In the genomic region with DNA sequence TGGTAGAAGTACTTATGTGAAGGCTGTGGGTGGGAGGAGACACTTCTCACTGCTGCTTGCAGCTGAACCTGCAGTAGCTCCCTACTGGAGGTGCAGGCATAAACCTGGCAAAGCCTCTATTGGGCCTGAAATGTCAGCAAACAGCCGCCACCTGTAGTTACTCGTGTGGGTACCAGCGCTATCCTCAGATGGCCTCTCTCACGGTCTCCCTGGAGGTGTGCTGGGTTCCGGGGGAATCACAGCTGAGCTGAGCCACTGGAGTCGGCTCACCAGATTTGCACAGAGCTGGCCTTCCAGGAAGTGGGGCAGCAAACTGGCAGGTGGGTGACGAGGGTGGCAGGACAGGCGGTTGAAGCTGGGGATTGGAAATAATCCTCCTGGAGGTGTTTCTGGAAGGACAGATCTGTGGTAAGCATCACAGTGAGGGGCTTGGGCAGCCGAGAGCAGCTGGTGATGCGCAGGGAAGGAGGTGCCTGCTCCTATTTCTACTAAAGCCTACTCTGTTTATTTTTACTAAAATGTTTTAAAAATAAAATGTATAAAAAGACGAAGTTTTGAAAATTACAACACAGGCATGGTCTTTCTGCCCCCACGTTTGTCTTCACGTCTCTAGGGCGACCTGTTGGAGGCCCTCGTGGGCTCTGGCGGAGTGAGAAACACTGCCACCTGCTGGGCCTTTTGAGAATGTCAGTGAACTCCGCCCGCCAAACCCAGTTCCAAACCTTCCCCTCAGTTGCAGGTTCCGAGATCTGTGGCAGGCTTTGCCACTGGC, we compare ENCODE assay signal across 9 cellular contexts.
DNase-seq lines count a peak whose midpoint lies in the region; ATAC-seq, FAIRE-seq and TF ChIP-seq lines count a peak whose summit lies in the region.
"Had no signal": no experiment of that assay in that cellular context is flagged by ENCODE, and none has a peak within 500 bp of the region (broad histone marks: within the 10 kb centered on the region; RNA-seq: fewer than 3 reads in every experiment).

No MANE protein-coding gene starts in this region.

- DNase-seq in CD8-positive, alpha-beta memory T cell, result peak; percentile 52 to 75 (median 56)
- DNase-seq in NCI-H1694 (lab: John Stamatoyannopoulos, UW) (peak; percentile 60), T1000 (lab: John Stamatoyannopoulos, UW) (peak; percentile 62), astrocyte (ENCODE audit: low read depth) (no peak), hepatic stellate cell (ENCODE audit: low spot score) (peak; percentile 76), sigmoid colon (peak; percentile 87)

- no peaks in the 10 kb centered on the region for H3K9me3 Mint-ChIP-seq in CD8-positive, alpha-beta memory T cell
- peaks cover 1% of the 10 kb centered on the region for H3K9me3 Mint-ChIP-seq in astrocyte (ENCODE audit: unreplicated experiment)
- H3K9me3 Mint-ChIP-seq: IgD-negative memory B cell had no signal

- H3K27me3 Mint-ChIP-seq in CD8-positive, alpha-beta memory T cell, result peaks cover 7 to 16% of the 10 kb centered on the region in 2 donors
- H3K27me3 Mint-ChIP-seq in astrocyte (ENCODE audit: low read depth, unreplicated experiment), result no peaks in the 10 kb centered on the region
- H3K27me3 Mint-ChIP-seq: IgD-negative memory B cell had no signal

- WGBS in sigmoid colon, 2 donors, result 18 to 38% methylated on average over 19 of the region's 19 CpGs

- H3K4me2 ChIP-seq in astrocyte (ENCODE audit: low read length), result no peak overlapping the region

- no peaks in the 10 kb centered on the region for H4K20me1 ChIP-seq in astrocyte (ENCODE audit: insufficient read depth, low read length)

- TF ChIP-seq CTCF in astrocyte (IDR thresholded peaks at IDR 0.05; ENCODE audit: insufficient read depth, low read depth, low read length), result peak; percentile 89
- peak; percentile 83 to 94 (median 90) for TF ChIP-seq CTCF in sigmoid colon (IDR thresholded peaks at IDR 0.05)

- H3K36me3 ChIP-seq in CD8-positive, alpha-beta memory T cell (ENCODE audit: insufficient read depth, low read length), result no peaks in the 10 kb centered on the region
- H3K36me3 ChIP-seq in astrocyte (ENCODE audit: insufficient read depth, low read length) (no peaks in the 10 kb centered on the region), sigmoid colon (no peaks in the 10 kb centered on the region)

- no peaks in the 10 kb centered on the region for H3K4me1 ChIP-seq in CD8-positive, alpha-beta memory T cell (ENCODE audit: insufficient read depth, low read length)
- H3K4me1 ChIP-seq in astrocyte (ENCODE audit: insufficient read depth, low read length), result peaks cover 14% of the 10 kb centered on the region
- H3K4me1 ChIP-seq in sigmoid colon, result peaks cover 0 to 27% (median 11%) of the 10 kb centered on the region in 4 donors

- no peaks in the 10 kb centered on the region for H3K27me3 ChIP-seq in CD8-positive, alpha-beta memory T cell (ENCODE audit: insufficient read depth, low read length, poor library complexity, severe bottlenecking)
- no peaks in the 10 kb centered on the region for H3K27me3 ChIP-seq in astrocyte (ENCODE audit: insufficient read depth, low read length)
- no peaks in the 10 kb centered on the region for H3K27me3 ChIP-seq in sigmoid colon

- no peak for TF ChIP-seq POLR2A in sigmoid colon (IDR thresholded peaks at IDR 0.05)

- ATAC-seq in GM21786 (IDR thresholded peaks at IDR 0.05; ENCODE audit: unreplicated experiment) (peak; percentile 67), HG03442 (IDR thresholded peaks at IDR 0.05; ENCODE audit: unreplicated experiment) (no peak)

- intact Hi-C loops in sigmoid colon (cut with DNase I), result loop anchor here (1.0 to 10.0 kb wide), 2 partner anchors 96 to 292 kb away; a partner anchor contains a TSS

- no peak overlapping the region for H3K27ac ChIP-seq in CD8-positive, alpha-beta memory T cell (ENCODE audit: low read depth, low read length)
- H3K27ac ChIP-seq in astrocyte (ENCODE audit: low read depth, low read length), result no peak overlapping the region
- peak overlapping the region in 3 of 4 donors; percentile 20 to 51 (median 33) for H3K27ac ChIP-seq in sigmoid colon

- no peaks in the 10 kb centered on the region for H3K9me3 ChIP-seq in CD8-positive, alpha-beta memory T cell (ENCODE audit: low read length)
- H3K9me3 ChIP-seq in astrocyte (ENCODE audit: insufficient read depth, low read depth, low read length), result no peaks in the 10 kb centered on the region
- H3K9me3 ChIP-seq in sigmoid colon, result no peaks in the 10 kb centered on the region

- no peak overlapping the region for H3K4me3 ChIP-seq in CD8-positive, alpha-beta memory T cell (ENCODE audit: low read length)
- no peak overlapping the region for H3K4me3 ChIP-seq in astrocyte (ENCODE audit: insufficient read depth, low read depth, low read length)
- H3K4me3 ChIP-seq in sigmoid colon, result no peak overlapping the region

- no peak overlapping the region for H3K9ac ChIP-seq in astrocyte (ENCODE audit: low read length)

- peaks cover 2 to 5% (median 4%) of the 10 kb centered on the region in 3 donors for H3K4me1 Mint-ChIP-seq in CD8-positive, alpha-beta memory T cell
- H3K4me1 Mint-ChIP-seq in astrocyte (ENCODE audit: low read depth, unreplicated experiment), result peaks cover 26% of the 10 kb centered on the region

- no peaks in the 10 kb centered on the region for H3K36me3 Mint-ChIP-seq in CD8-positive, alpha-beta memory T cell
- H3K36me3 Mint-ChIP-seq in astrocyte (ENCODE audit: low read depth, unreplicated experiment), result no peaks in the 10 kb centered on the region
- H3K36me3 Mint-ChIP-seq: IgD-negative memory B cell had no signal

- FAIRE-seq in astrocyte (lab: Jason Lieb, UNC), result no peak

- no peak overlapping the region for H3K4me3 Mint-ChIP-seq in CD8-positive, alpha-beta memory T cell
- no peak overlapping the region for H3K4me3 Mint-ChIP-seq in astrocyte (ENCODE audit: unreplicated experiment)

- POLR2A ChIA-PET in CD8-positive, alpha-beta memory T cell (lab: Charles Lee), result no interaction called here

- no peak overlapping the region for H3K27ac Mint-ChIP-seq in CD8-positive, alpha-beta memory T cell
- H3K27ac Mint-ChIP-seq in astrocyte (ENCODE audit: unreplicated experiment), result peak overlapping the region; percentile 64
- H3K27ac Mint-ChIP-seq: IgD-negative memory B cell had no signal

- TF ChIP-seq EP300 in sigmoid colon (IDR thresholded peaks at IDR 0.05), result no peak

- peak overlapping the region; percentile 51 for H2AFZ ChIP-seq in astrocyte (ENCODE audit: low read depth, low read length)

- CTCF ChIA-PET in CD8-positive, alpha-beta memory T cell (lab: Charles Lee), result interaction anchor here (0.8 to 3.1 kb wide), 35 partner anchors 8 to 332 kb away, joined by 3 to 23 read pairs (median 4); a partner anchor contains a TSS

- no peaks in the 10 kb centered on the region for H3K79me2 ChIP-seq in astrocyte (ENCODE audit: insufficient read depth, low read length)

Comparison
In these comparisons a context has a peak if more than half of its experiments do, and no peak if none do; other contexts are left out.
1. H3K27ac ChIP-seq: peak in sigmoid colon (3 of 4); none in CD8-positive, alpha-beta memory T cell (single experiment) and astrocyte (single experiment).